ENCODE assay signal across 7 cellular contexts in genomic region chr17:55501626-55502025, GRCh38. TPM values are rescaled to one million over a fixed set of nuclear protein-coding genes. Genes with fewer than 3 reads are reported as not detected.
"Had no signal": no experiment of that assay in that cellular context is flagged by ENCODE, and none has a peak within 500 bp of the region (broad histone marks: within the 10 kb centered on the region; RNA-seq: fewer than 3 reads in every experiment).

No MANE protein-coding gene starts in this region.

RNA-seq across cellular contexts. Expression of gene SMIM36, which starts 9.6 kb away (rescaled TPM):
- total RNA-seq: activated CD4-positive, alpha-beta memory T cell treated with anti-CD3 and anti-CD28 coated beads, Interleukin-2, amount 10 ng/mL, durations not matched to agents 7 days and 5 days; activated CD8-positive, alpha-beta memory T cell treated with anti-CD3 and anti-CD28 coated beads for 36 hours; activated naive CD4-positive, alpha-beta T cell treated with anti-CD3 and anti-CD28 coated beads for 36 hours; activated T-helper 17 cell treated with anti-CD3 and anti-CD28 coated beads, Interleukin-2, amount 50 U/mL, for 72 hours; cardiac muscle cell; NCI-H460; RPMI7951 had no signal
